ENCODE assay signal across 15 cellular contexts in the genomic region with DNA sequence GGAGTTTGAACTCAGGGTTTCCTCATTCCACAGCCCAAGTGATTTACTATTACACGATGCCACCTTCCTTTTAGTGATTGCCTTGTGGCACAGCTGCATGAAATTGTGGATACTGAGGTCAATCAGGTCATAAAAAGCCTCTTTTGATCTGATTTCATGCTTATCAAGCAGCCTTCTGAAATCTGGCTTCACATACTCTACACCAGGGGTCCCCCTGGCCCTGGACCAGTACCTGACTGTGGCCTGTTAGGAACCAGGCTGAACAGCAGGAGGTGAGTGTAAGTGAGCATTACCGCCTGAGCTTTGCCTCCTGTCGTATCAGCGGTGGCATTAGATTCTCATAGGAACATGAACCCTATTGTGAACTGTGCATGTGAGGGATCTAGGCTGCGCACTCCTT. TPM values are rescaled to one million over a fixed set of nuclear protein-coding genes. Genes with fewer than 3 reads are reported as not detected.
DNase-seq lines count a peak whose midpoint lies in the region; ATAC-seq and TF ChIP-seq lines count a peak whose summit lies in the region.
"Had no signal": no experiment of that assay in that cellular context is flagged by ENCODE, and none has a peak within 500 bp of the region (broad histone marks: within the 10 kb centered on the region; RNA-seq: fewer than 3 reads in every experiment).

No MANE protein-coding gene starts in this region.

- ATAC-seq in naive thymus-derived CD4-positive, alpha-beta T cell, result peak; percentile 34
- ATAC-seq in SK-N-SH treated with all-trans-retinoic acid at 6 μM for 48 hours (no peak), GM19324 (IDR thresholded peaks at IDR 0.05; ENCODE audit: low FRiP score, unreplicated experiment) (no peak)
- ATAC-seq: Right ventricle myocardium inferior had no signal

- intact Hi-C loops in naive thymus-derived CD4-positive, alpha-beta T cell (cut with micrococcal nuclease), result loop anchor here in 1 of 2 donors (2.0 kb wide), 1 partner anchor 28 kb away; no protein-coding TSS in a partner anchor

- H3K27me3 ChIP-seq in naive thymus-derived CD4-positive, alpha-beta T cell (ENCODE audit: control insufficient read depth in 2 of 2, insufficient read depth in 2 of 2, low read length in 2 of 2), result no peaks in the 10 kb centered on the region

- H3K4me1 Mint-ChIP-seq in HFFc6 (ENCODE audit: low read depth), result peaks cover 58% of the 10 kb centered on the region
- H3K4me1 Mint-ChIP-seq in activated naive CD8-positive, alpha-beta T cell treated with anti-CD3 and anti-CD28 coated beads for 36 hours, result peaks cover 78% of the 10 kb centered on the region
- H3K4me1 Mint-ChIP-seq in naive thymus-derived CD4-positive, alpha-beta T cell, result peaks cover 47 to 91% (median 83%) of the 10 kb centered on the region in 7 donors

- H3K36me3 Mint-ChIP-seq in HFFc6 (ENCODE audit: low read depth), result peaks cover 23% of the 10 kb centered on the region
- H3K36me3 Mint-ChIP-seq in activated naive CD8-positive, alpha-beta T cell treated with anti-CD3 and anti-CD28 coated beads for 36 hours, result peaks cover 49% of the 10 kb centered on the region
- H3K36me3 Mint-ChIP-seq in naive thymus-derived CD4-positive, alpha-beta T cell, result peaks cover 7 to 65% (median 44%) of the 10 kb centered on the region in 5 donors

- H3K4me1 ChIP-seq in naive thymus-derived CD4-positive, alpha-beta T cell (ENCODE audit: control insufficient read depth in 2 of 2, insufficient read depth in 2 of 2, low read length in 2 of 2), result peaks cover 44 to 63% of the 10 kb centered on the region in 2 donors

- H3K36me3 ChIP-seq in naive thymus-derived CD4-positive, alpha-beta T cell (ENCODE audit: control insufficient read depth in 2 of 3, insufficient read depth in 3 of 3, low read length in 3 of 3), result peaks cover 15 to 33% (median 28%) of the 10 kb centered on the region in 3 experiments

- POLR2A ChIA-PET in naive thymus-derived CD4-positive, alpha-beta T cell (lab: Charles Lee), result interaction anchor here (0.6 to 4.5 kb wide), 11 partner anchors 11 to 315 kb away, joined by 3 to 28 read pairs (median 4); a partner anchor contains a TSS

- H3K4me3 Mint-ChIP-seq in HFFc6, result no peak overlapping the region
- no peak overlapping the region for H3K4me3 Mint-ChIP-seq in activated naive CD8-positive, alpha-beta T cell treated with anti-CD3 and anti-CD28 coated beads for 36 hours
- peak overlapping the region in 6 of 10 donors; percentile 25 to 58 (median 46) for H3K4me3 Mint-ChIP-seq in naive thymus-derived CD4-positive, alpha-beta T cell

- H3K9me3 ChIP-seq in naive thymus-derived CD4-positive, alpha-beta T cell (ENCODE audit: control insufficient read depth in 2 of 3, low read length in 3 of 3), result no peaks in the 10 kb centered on the region

- peak overlapping the region; percentile 14 for H3K27ac ChIP-seq in naive thymus-derived CD4-positive, alpha-beta T cell (ENCODE audit: low read depth, low read length)

- CTCF ChIA-PET in naive thymus-derived CD4-positive, alpha-beta T cell (lab: Charles Lee), result interaction anchor here (0.6 to 1.9 kb wide), 3 partner anchors 10 to 303 kb away, joined by 3 to 9 read pairs (median 6); no protein-coding TSS in a partner anchor

- DNase-seq in COLO668 (lab: John Stamatoyannopoulos, UW; ENCODE audit: unreplicated experiment) (peak; percentile 46), HFFc6 (no peak), COLO829 (ENCODE audit: low spot score) (no peak), OCI-M1 (lab: John Stamatoyannopoulos, UW) (no peak)
- DNase-seq in activated naive CD8-positive, alpha-beta T cell treated with anti-CD3 and anti-CD28 coated beads for 36 hours, result no peak
- DNase-seq in naive thymus-derived CD4-positive, alpha-beta T cell, result peak in 1 of 9 donors; percentile 30
- DNase-seq: activated gamma-delta T cell, cortex of kidney, NCI-H1694, retina, trophoblast cell had no signal

- peak; percentile 25 for TF ChIP-seq CTCF in HFFc6 (IDR thresholded peaks at IDR 0.05)

- no peaks in the 10 kb centered on the region for H3K9me3 Mint-ChIP-seq in HFFc6
- H3K9me3 Mint-ChIP-seq in activated naive CD8-positive, alpha-beta T cell treated with anti-CD3 and anti-CD28 coated beads for 36 hours, result peaks cover 3% of the 10 kb centered on the region
- H3K9me3 Mint-ChIP-seq in naive thymus-derived CD4-positive, alpha-beta T cell, result no peaks in the 10 kb centered on the region

- H3K27ac Mint-ChIP-seq in HFFc6, result peak overlapping the region; percentile 47
- H3K27ac Mint-ChIP-seq in activated naive CD8-positive, alpha-beta T cell treated with anti-CD3 and anti-CD28 coated beads for 36 hours, result peak overlapping the region; percentile 77
- H3K27ac Mint-ChIP-seq in naive thymus-derived CD4-positive, alpha-beta T cell, result peak overlapping the region in 8 of 9 donors; percentile 75 to 100 (median 85)

- H3K27me3 Mint-ChIP-seq in HFFc6 (ENCODE audit: insufficient read depth), result no peaks in the 10 kb centered on the region
- no peaks in the 10 kb centered on the region for H3K27me3 Mint-ChIP-seq in activated naive CD8-positive, alpha-beta T cell treated with anti-CD3 and anti-CD28 coated beads for 36 hours
- H3K27me3 Mint-ChIP-seq in naive thymus-derived CD4-positive, alpha-beta T cell, result no peaks in the 10 kb centered on the region

- no peak overlapping the region for H3K4me3 ChIP-seq in naive thymus-derived CD4-positive, alpha-beta T cell (ENCODE audit: low read length)
- H3K4me3 ChIP-seq: lung had no signal

TF ChIP-seq in SK-N-SH treated with all-trans-retinoic acid at 6 μM for 48 hours, 23 proteins besides CTCF, POLR2A, EP300 and RAD21:
- TF ChIP-seq ZFP30 (CRISPR knock-in tag; IDR thresholded peaks at IDR 0.05), result no peak
- no peak for TF ChIP-seq OSR1 (CRISPR knock-in tag; IDR thresholded peaks at IDR 0.05)
- TF ChIP-seq, protein P1, sequence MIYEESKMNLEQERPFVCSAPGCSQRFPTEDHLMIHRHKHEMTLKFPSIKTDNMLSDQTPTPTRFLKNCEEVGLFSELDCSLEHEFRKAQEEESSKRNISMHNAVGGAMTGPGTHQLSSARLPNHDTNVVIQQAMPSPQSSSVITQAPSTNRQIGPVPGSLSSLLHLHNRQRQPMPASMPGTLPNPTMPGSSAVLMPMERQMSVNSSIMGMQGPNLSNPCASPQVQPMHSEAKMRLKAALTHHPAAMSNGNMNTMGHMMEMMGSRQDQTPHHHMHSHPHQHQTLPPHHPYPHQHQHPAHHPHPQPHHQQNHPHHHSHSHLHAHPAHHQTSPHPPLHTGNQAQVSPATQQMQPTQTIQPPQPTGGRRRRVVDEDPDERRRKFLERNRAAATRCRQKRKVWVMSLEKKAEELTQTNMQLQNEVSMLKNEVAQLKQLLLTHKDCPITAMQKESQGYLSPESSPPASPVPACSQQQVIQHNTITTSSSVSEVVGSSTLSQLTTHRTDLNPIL (CRISPR knock-in tag; IDR thresholded peaks at IDR 0.05; ENCODE audit: low read depth), result no peak
- TF ChIP-seq RARB (CRISPR knock-in tag; IDR thresholded peaks at IDR 0.05), result no peak
- TF ChIP-seq GLIS3 (CRISPR knock-in tag; IDR thresholded peaks at IDR 0.05), result no peak
- TF ChIP-seq ZC3H10 (CRISPR knock-in tag; IDR thresholded peaks at IDR 0.05), result no peak
- no peak for TF ChIP-seq ZNF70 (CRISPR knock-in tag; IDR thresholded peaks at IDR 0.05)

RNA-seq across cellular contexts. Expression of a gene that starts 13.8 kb away (rescaled TPM):
- total RNA-seq in HFFc6 (2021; fragmentation: NEBNext Ultra II Directional; extraction: Animal tissue kit (Norgen Biotek cat#: 25700)), result 10 to 100 TPM; 55.2 to 64.0 (median 56.1) TPM
- total RNA-seq in activated naive CD8-positive, alpha-beta T cell treated with anti-CD3 and anti-CD28 coated beads for 36 hours, result 10 to 100 TPM; 33.9 to 37.9 TPM
- total RNA-seq in naive thymus-derived CD4-positive, alpha-beta T cell, result 100 to 1,000 TPM in 4 of 5 experiments, 10 to 100 TPM in 1; 80.0 to 199 (median 133) TPM
- 100 to 1,000 TPM; 103 to 169 TPM for polyA plus RNA-seq in naive thymus-derived CD4-positive, alpha-beta T cell

Comparison
In these comparisons a context has a peak if more than half of its experiments do, and no peak if none do; other contexts are left out.
1. H3K4me3 Mint-ChIP-seq: peak in naive thymus-derived CD4-positive, alpha-beta T cell (6 of 10); none in HFFc6 (single experiment) and activated naive CD8-positive, alpha-beta T cell treated with anti-CD3 and anti-CD28 coated beads for 36 hours (single experiment).
2. Peak in every context shown above with its lines, with median percentiles within 50 percentile points of each other: H3K27ac Mint-ChIP-seq.